ENCODE assay signal across 8 cellular contexts in the genomic region with DNA sequence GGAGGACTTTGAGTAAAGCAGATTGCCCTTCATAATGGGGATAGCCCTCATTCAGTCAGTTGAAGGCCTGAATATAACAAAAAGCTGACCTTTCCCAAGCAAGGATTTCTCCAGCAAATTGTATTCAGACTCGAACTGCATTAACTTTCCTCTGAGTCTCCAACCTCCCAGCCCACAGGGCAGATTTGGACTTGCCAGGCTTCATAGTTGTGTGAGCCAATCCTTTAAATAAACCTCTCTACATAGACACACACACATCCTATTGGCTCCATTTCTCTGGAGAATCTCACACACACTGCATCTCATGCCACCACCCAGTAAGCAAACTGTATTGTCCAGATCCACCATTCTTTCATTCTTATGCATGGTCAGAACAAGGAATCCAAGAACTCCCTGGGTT.
"Had no signal": no experiment of that assay in that cellular context is flagged by ENCODE, and none has a peak within 500 bp of the region (broad histone marks: within the 10 kb centered on the region; RNA-seq: fewer than 3 reads in every experiment).

No MANE protein-coding gene starts in this region.

- H3K4me1 ChIP-seq: HAP-1 had no signal

- H3K4me3 Mint-ChIP-seq: HFFc6, IgD-negative memory B cell had no signal

- FAIRE-seq: HepG2 had no signal

- H3K9me3 Mint-ChIP-seq: HFFc6 had no signal

- H3K36me3 Mint-ChIP-seq: IgD-negative memory B cell had no signal

- H3K9me3 ChIP-seq: HAP-1 had no signal

- H3K4me3 ChIP-seq: HAP-1 had no signal

- DNase-seq: GOT3, H7, HFFc6, KBM-7 had no signal

- ATAC-seq: HCT116, HepG2 had no signal

- H3K27me3 Mint-ChIP-seq: IgD-negative memory B cell had no signal

- H3K4me1 Mint-ChIP-seq: IgD-negative memory B cell had no signal

- H3K27ac Mint-ChIP-seq: HFFc6, IgD-negative memory B cell had no signal

- H3K36me3 ChIP-seq: HAP-1 had no signal
